ENCODE assay signal across 1 cellular context in genomic region chr17:29032798-29033197, GRCh38.
TF ChIP-seq lines count a peak whose summit lies in the region.

No MANE protein-coding gene starts in this region.

TF ChIP-seq in H1, 55 proteins besides CTCF, POLR2A, EP300 and RAD21:
- TF ChIP-seq TBP (IDR thresholded peaks at IDR 0.05; ENCODE audit: low read depth, low read length), result no peak
- TF ChIP-seq CHD7 (IDR thresholded peaks at IDR 0.05; ENCODE audit: insufficient replicate concordance, low read length), result no peak
- no peak for TF ChIP-seq RNF2 (IDR thresholded peaks at IDR 0.05; ENCODE audit: borderline replicate concordance, low read depth, low read length, missing control alignments, poor library complexity, severe bottlenecking)
- no peak for TF ChIP-seq E2F6 (IDR thresholded peaks at IDR 0.05)
- no peak for TF ChIP-seq ATF2 (IDR thresholded peaks at IDR 0.05; ENCODE audit: low read length)
- TF ChIP-seq TAF1 (IDR thresholded peaks at IDR 0.05; ENCODE audit: low read depth, low read length), result no peak
- TF ChIP-seq HDAC6 (IDR thresholded peaks at IDR 0.05; ENCODE audit: low read depth, low read length), result no peak
- TF ChIP-seq PHF8 (conservative IDR thresholded peaks at IDR 0.05; ENCODE audit: low read depth, low read length), result no peak
- no peak for TF ChIP-seq POU5F1 (IDR thresholded peaks at IDR 0.05; ENCODE audit: low read depth, low read length)
- no peak for TF ChIP-seq MAFK (IDR thresholded peaks at IDR 0.05; ENCODE audit: low read depth, low read length)
- TF ChIP-seq JUN (IDR thresholded peaks at IDR 0.05; ENCODE audit: low read depth, low read length), result no peak
- TF ChIP-seq CEBPB (IDR thresholded peaks at IDR 0.05; ENCODE audit: low read depth, low read length), result no peak
- TF ChIP-seq SRF (IDR thresholded peaks at IDR 0.05; ENCODE audit: low read depth, low read length), result no peak
- TF ChIP-seq SIX5 (IDR thresholded peaks at IDR 0.05; ENCODE audit: low read depth, low read length), result no peak
- no peak for TF ChIP-seq RFX5 (IDR thresholded peaks at IDR 0.05; ENCODE audit: borderline replicate concordance, low read depth, low read length)
- no peak for TF ChIP-seq MAX (IDR thresholded peaks at IDR 0.05)
- no peak for TF ChIP-seq GABPA (IDR thresholded peaks at IDR 0.05; ENCODE audit: borderline replicate concordance, insufficient read depth, low read length)
- TF ChIP-seq CTBP2 (IDR thresholded peaks at IDR 0.05; ENCODE audit: borderline replicate concordance, insufficient read depth, insufficient read length, low read length), result no peak
- TF ChIP-seq RXRA (IDR thresholded peaks at IDR 0.05; ENCODE audit: insufficient read depth, low read depth, low read length), result no peak
- peak; percentile 65; the same call in 1 of the 2 replicates for TF ChIP-seq TCF12 (IDR thresholded peaks at IDR 0.05; ENCODE audit: low read depth, low read length)
- TF ChIP-seq CHD2 (IDR thresholded peaks at IDR 0.05; ENCODE audit: low read length), result no peak
- TF ChIP-seq HDAC2 (IDR thresholded peaks at IDR 0.05; ENCODE audit: borderline replicate concordance in 1 of 2, low read depth in 2 of 2, low read length in 2 of 2), result 0 out of 4 replicates have a peak, but pooled peaks of 1 of the 2 experiments have one; percentile 56
- TF ChIP-seq CHD1 (IDR thresholded peaks at IDR 0.05; ENCODE audit: low read depth, low read length), result no peak
- no peak for TF ChIP-seq BACH1 (IDR thresholded peaks at IDR 0.05; ENCODE audit: low read length)
- TF ChIP-seq NANOG (IDR thresholded peaks at IDR 0.05; ENCODE audit: insufficient read depth, low read depth, low read length, poor library complexity, severe bottlenecking), result peak; percentile 63
- no peak for TF ChIP-seq SIRT6 (IDR thresholded peaks at IDR 0.05; ENCODE audit: low read length)
- no peak for TF ChIP-seq CREB1 (IDR thresholded peaks at IDR 0.05)
- TF ChIP-seq CBX8 (IDR thresholded peaks at IDR 0.05; ENCODE audit: borderline replicate concordance, low read depth, low read length), result no peak
- no peak for TF ChIP-seq TAF7 (optimal IDR thresholded peaks at IDR 0.05; ENCODE audit: borderline replicate concordance, low read depth, low read length)
- no peak for TF ChIP-seq KDM5A (IDR thresholded peaks at IDR 0.05; ENCODE audit: low read length)
- TF ChIP-seq KDM4A (IDR thresholded peaks at IDR 0.05; ENCODE audit: low read depth, low read length, severe bottlenecking), result no peak
- peak; percentile 86; the same call in 1 of the 2 replicates for TF ChIP-seq TEAD4 (IDR thresholded peaks at IDR 0.05; ENCODE audit: low read depth, low read length)
- TF ChIP-seq BRCA1 (IDR thresholded peaks at IDR 0.05; ENCODE audit: low read depth, low read length), result no peak
- no peak for TF ChIP-seq RBBP5 (IDR thresholded peaks at IDR 0.05; ENCODE audit: borderline replicate concordance, low read depth, low read length)
- TF ChIP-seq SP4 (IDR thresholded peaks at IDR 0.05; ENCODE audit: low read length), result no peak
- no peak for TF ChIP-seq ASH2L (IDR thresholded peaks at IDR 0.05; ENCODE audit: low read length)
- no peak for TF ChIP-seq NRF1 (IDR thresholded peaks at IDR 0.05; ENCODE audit: low read depth, low read length)
- no peak for TF ChIP-seq CBX5 (IDR thresholded peaks at IDR 0.05; ENCODE audit: low read depth, low read length)
- TF ChIP-seq ZNF274 (IDR thresholded peaks at IDR 0.05; ENCODE audit: borderline replicate concordance, extremely low read depth, low read length), result no peak
- TF ChIP-seq KDM1A (IDR thresholded peaks at IDR 0.05; ENCODE audit: borderline replicate concordance, low read length), result no peak
- no peak for TF ChIP-seq EZH2 (IDR thresholded peaks at IDR 0.05; ENCODE audit: low read depth, low read length, severe bottlenecking)
- TF ChIP-seq SP1 (IDR thresholded peaks at IDR 0.05; ENCODE audit: low read depth, low read length), result peak; percentile 73; the same call in 1 of the 2 replicates
